8 cellular contexts compared by ENCODE assay signal in genomic region chr4:41882622-41883347, GRCh38. TPM values are rescaled to one million over a fixed set of nuclear protein-coding genes. Genes with fewer than 3 reads are reported as not detected.
DNase-seq lines count a peak whose midpoint lies in the region; ATAC-seq and TF ChIP-seq lines count a peak whose summit lies in the region.

No MANE protein-coding gene starts in this region.

- DNase-seq in Calu3 (peak; percentile 49), M059J (ENCODE audit: low read depth) (peak; percentile 36), left kidney (ENCODE audit: low read depth, low spot score) (peak; percentile 68), NCI-H226 (no peak)
- no peak for DNase-seq in central memory CD8-positive, alpha-beta T cell (ENCODE audit: low spot score in 2 of 2)
- DNase-seq in stimulated activated CD8-positive, alpha-beta memory T cell treated with anti-CD3 and anti-CD28 coated beads, Interleukin-15, amount 100 ng/mL, for 24 hours (ENCODE audit: low read depth): peak; percentile 35

- peak; percentile 70 for TF ChIP-seq CTCF in Calu3 (IDR thresholded peaks at IDR 0.05; ENCODE audit: unreplicated experiment)
- peak; percentile 96 for TF ChIP-seq CTCF in WI38 (IDR thresholded peaks at IDR 0.05; ENCODE audit: low read depth, low read length)

- no peak overlapping the region for H3K4me3 ChIP-seq in WI38 (ENCODE audit: low read depth, low read length)

- H3K4me3 Mint-ChIP-seq in Calu3 (ENCODE audit: low read depth, unreplicated experiment): peak overlapping the region; percentile 60
- peak overlapping the region; percentile 57 for H3K4me3 Mint-ChIP-seq in central memory CD8-positive, alpha-beta T cell

- H3K9me3 Mint-ChIP-seq in Calu3 (ENCODE audit: low read depth, unreplicated experiment): no peaks in the 10 kb centered on the region
- H3K9me3 Mint-ChIP-seq in central memory CD8-positive, alpha-beta T cell: no peaks in the 10 kb centered on the region

- H3K27me3 Mint-ChIP-seq in Calu3 (ENCODE audit: unreplicated experiment): peaks cover 24% of the 10 kb centered on the region
- peaks cover 86% of the 10 kb centered on the region for H3K27me3 Mint-ChIP-seq in central memory CD8-positive, alpha-beta T cell

- ATAC-seq in GM21515 (IDR thresholded peaks at IDR 0.05; ENCODE audit: unreplicated experiment): peak; percentile 84
- peak; percentile 74 for ATAC-seq in central memory CD8-positive, alpha-beta T cell (replicated peaks; ENCODE audit: extremely low read depth, poor library complexity, severe bottlenecking)

- H3K36me3 Mint-ChIP-seq in Calu3 (ENCODE audit: insufficient read depth, unreplicated experiment): peaks cover 13% of the 10 kb centered on the region
- H3K36me3 Mint-ChIP-seq in central memory CD8-positive, alpha-beta T cell (ENCODE audit: insufficient read depth): peaks cover 2% of the 10 kb centered on the region

- no peaks in the 10 kb centered on the region for H3K4me1 Mint-ChIP-seq in Calu3 (ENCODE audit: low read depth, unreplicated experiment)
- peaks cover 17% of the 10 kb centered on the region for H3K4me1 Mint-ChIP-seq in central memory CD8-positive, alpha-beta T cell

- H3K27ac Mint-ChIP-seq in Calu3 (ENCODE audit: unreplicated experiment): no peak overlapping the region
- H3K27ac Mint-ChIP-seq in central memory CD8-positive, alpha-beta T cell (ENCODE audit: low read depth): no peak overlapping the region

- CTCF ChIA-PET in Calu3 (lab: Charles Lee): no interaction called here

- intact Hi-C loops in Calu3 (cut with micrococcal nuclease; ENCODE audit: unreplicated experiment): loop anchor here (1.0 to 10.0 kb wide), 2 partner anchors 88 to 189 kb away; no protein-coding TSS in a partner anchor

- no TSS peak for BruUV-seq in Calu3 (replicated peaks; lab: Mats Ljungman, UMichigan)

RNA-seq across cellular contexts. Expression of gene TMEM33, which starts 52.4 kb away (rescaled TPM):
- total RNA-seq in Calu3 (2022): 67.3 and 68.3 TPM in 2 replicates
- 99.4 and 112 TPM in 2 replicates for total RNA-seq in M059J (2014; rRNA removed; shearing (Covaris generic))

Comparison
In these comparisons a context has a peak if more than half of its experiments do, and no peak if none do; other contexts are left out.
1. DNase-seq: peak in Calu3 (single experiment), M059J (single experiment), left kidney (single experiment) and stimulated activated CD8-positive, alpha-beta memory T cell treated with anti-CD3 and anti-CD28 coated beads, Interleukin-15, amount 100 ng/mL, for 24 hours (single experiment); none in central memory CD8-positive, alpha-beta T cell (0 of 2) and NCI-H226 (single experiment).